1 cellular context compared by ENCODE assay signal in genomic region chr4:38867478-38868054, GRCh38.
TF ChIP-seq lines count a peak whose summit lies in the region.

Gene FAM114A1, plus strand, starts transcription at chr4:38867806. Its CDS starts 10,273 bp downstream, at chr4:38878079.

TF ChIP-seq in HepG2, 621 proteins besides CTCF, POLR2A, EP300 and RAD21 (continued from another document):
- TF ChIP-seq, protein P1, sequence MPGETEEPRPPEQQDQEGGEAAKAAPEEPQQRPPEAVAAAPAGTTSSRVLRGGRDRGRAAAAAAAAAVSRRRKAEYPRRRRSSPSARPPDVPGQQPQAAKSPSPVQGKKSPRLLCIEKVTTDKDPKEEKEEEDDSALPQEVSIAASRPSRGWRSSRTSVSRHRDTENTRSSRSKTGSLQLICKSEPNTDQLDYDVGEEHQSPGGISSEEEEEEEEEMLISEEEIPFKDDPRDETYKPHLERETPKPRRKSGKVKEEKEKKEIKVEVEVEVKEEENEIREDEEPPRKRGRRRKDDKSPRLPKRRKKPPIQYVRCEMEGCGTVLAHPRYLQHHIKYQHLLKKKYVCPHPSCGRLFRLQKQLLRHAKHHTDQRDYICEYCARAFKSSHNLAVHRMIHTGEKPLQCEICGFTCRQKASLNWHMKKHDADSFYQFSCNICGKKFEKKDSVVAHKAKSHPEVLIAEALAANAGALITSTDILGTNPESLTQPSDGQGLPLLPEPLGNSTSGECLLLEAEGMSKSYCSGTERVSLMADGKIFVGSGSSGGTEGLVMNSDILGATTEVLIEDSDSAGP (CRISPR knock-in tag; IDR thresholded peaks at IDR 0.05; ENCODE audit: borderline replicate concordance): 0 out of 2 replicates have a peak, but pooled peaks have one; percentile 13
- TF ChIP-seq FOXC1 (CRISPR knock-in tag; IDR thresholded peaks at IDR 0.05; ENCODE audit: borderline replicate concordance): peak; percentile 2; the same call in 1 of the 2 replicates
- 0 out of 2 replicates have a peak, but pooled peaks have one; percentile 6 for TF ChIP-seq ZNF546 (CRISPR knock-in tag; conservative IDR thresholded peaks at IDR 0.05)
- TF ChIP-seq ZNF549 (CRISPR knock-in tag; IDR thresholded peaks at IDR 0.05): no peak
- no peak for TF ChIP-seq STAT5B (CRISPR knock-in tag; IDR thresholded peaks at IDR 0.05)
- 0 out of 2 replicates have a peak, but pooled peaks have one; percentile 16 for TF ChIP-seq KMT2A (CRISPR knock-in tag; IDR thresholded peaks at IDR 0.05)
- TF ChIP-seq BORCS8-MEF2B (CRISPR knock-in tag; IDR thresholded peaks at IDR 0.05): peak; percentile 4; the same call in 1 of the 2 replicates
- TF ChIP-seq ZNF24 (IDR thresholded peaks at IDR 0.05): no peak
- TF ChIP-seq HOXA3 (CRISPR knock-in tag; IDR thresholded peaks at IDR 0.05): peak; percentile 8
- TF ChIP-seq YEATS4 (CRISPR knock-in tag; IDR thresholded peaks at IDR 0.05; ENCODE audit: borderline replicate concordance): peak; percentile 73; the same call in 1 of the 2 replicates
- TF ChIP-seq EHMT2 (IDR thresholded peaks at IDR 0.05; ENCODE audit: borderline replicate concordance, low read depth, low read length): no peak
- no peak for TF ChIP-seq ZNF34 (CRISPR knock-in tag; IDR thresholded peaks at IDR 0.05; ENCODE audit: borderline replicate concordance)
- no peak for TF ChIP-seq ZBTB7B (CRISPR knock-in tag; IDR thresholded peaks at IDR 0.05)
- TF ChIP-seq ZNF616 (CRISPR knock-in tag; IDR thresholded peaks at IDR 0.05; ENCODE audit: low read depth): no peak; the same call in 1 of the 2 replicates
- TF ChIP-seq TBX3 (IDR thresholded peaks at IDR 0.05; ENCODE audit: borderline replicate concordance): no peak
- no peak for TF ChIP-seq ZNF274 (CRISPR knock-in tag; IDR thresholded peaks at IDR 0.05)
- TF ChIP-seq KDM6A (CRISPR knock-in tag; IDR thresholded peaks at IDR 0.05; ENCODE audit: low read depth): no peak
- no peak for TF ChIP-seq TBX2 (CRISPR knock-in tag; IDR thresholded peaks at IDR 0.05; ENCODE audit: borderline replicate concordance)
- TF ChIP-seq, protein P2, sequence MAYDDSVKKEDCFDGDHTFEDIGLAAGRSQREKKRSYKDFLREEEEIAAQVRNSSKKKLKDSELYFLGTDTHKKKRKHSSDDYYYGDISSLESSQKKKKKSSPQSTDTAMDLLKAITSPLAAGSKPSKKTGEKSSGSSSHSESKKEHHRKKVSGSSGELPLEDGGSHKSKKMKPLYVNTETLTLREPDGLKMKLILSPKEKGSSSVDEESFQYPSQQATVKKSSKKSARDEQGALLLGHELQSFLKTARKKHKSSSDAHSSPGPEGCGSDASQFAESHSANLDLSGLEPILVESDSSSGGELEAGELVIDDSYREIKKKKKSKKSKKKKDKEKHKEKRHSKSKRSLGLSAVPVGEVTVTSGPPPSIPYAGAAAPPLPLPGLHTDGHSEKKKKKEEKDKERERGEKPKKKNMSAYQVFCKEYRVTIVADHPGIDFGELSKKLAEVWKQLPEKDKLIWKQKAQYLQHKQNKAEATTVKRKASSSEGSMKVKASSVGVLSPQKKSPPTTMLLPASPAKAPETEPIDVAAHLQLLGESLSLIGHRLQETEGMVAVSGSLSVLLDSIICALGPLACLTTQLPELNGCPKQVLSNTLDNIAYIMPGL (CRISPR knock-in tag; IDR thresholded peaks at IDR 0.05; ENCODE audit: borderline replicate concordance in 1 of 2, low read depth in 1 of 2): peak in 1 of 2 experiments; percentile 38; a peak in 1 of 4 replicates
- TF ChIP-seq, protein P3, sequence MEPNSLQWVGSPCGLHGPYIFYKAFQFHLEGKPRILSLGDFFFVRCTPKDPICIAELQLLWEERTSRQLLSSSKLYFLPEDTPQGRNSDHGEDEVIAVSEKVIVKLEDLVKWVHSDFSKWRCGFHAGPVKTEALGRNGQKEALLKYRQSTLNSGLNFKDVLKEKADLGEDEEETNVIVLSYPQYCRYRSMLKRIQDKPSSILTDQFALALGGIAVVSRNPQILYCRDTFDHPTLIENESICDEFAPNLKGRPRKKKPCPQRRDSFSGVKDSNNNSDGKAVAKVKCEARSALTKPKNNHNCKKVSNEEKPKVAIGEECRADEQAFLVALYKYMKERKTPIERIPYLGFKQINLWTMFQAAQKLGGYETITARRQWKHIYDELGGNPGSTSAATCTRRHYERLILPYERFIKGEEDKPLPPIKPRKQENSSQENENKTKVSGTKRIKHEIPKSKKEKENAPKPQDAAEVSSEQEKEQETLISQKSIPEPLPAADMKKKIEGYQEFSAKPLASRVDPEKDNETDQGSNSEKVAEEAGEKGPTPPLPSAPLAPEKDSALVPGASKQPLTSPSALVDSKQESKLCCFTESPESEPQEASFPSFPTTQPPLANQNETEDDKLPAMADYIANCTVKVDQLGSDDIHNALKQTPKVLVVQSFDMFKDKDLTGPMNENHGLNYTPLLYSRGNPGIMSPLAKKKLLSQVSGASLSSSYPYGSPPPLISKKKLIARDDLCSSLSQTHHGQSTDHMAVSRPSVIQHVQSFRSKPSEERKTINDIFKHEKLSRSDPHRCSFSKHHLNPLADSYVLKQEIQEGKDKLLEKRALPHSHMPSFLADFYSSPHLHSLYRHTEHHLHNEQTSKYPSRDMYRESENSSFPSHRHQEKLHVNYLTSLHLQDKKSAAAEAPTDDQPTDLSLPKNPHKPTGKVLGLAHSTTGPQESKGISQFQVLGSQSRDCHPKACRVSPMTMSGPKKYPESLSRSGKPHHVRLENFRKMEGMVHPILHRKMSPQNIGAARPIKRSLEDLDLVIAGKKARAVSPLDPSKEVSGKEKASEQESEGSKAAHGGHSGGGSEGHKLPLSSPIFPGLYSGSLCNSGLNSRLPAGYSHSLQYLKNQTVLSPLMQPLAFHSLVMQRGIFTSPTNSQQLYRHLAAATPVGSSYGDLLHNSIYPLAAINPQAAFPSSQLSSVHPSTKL (CRISPR knock-in tag; IDR thresholded peaks at IDR 0.05): peak; percentile 12; the same call in 1 of the 2 replicates
- TF ChIP-seq PREB (CRISPR knock-in tag; IDR thresholded peaks at IDR 0.05): no peak
- no peak for TF ChIP-seq CAMTA2 (CRISPR knock-in tag; IDR thresholded peaks at IDR 0.05; ENCODE audit: borderline replicate concordance)
- TF ChIP-seq CBFB (CRISPR knock-in tag; IDR thresholded peaks at IDR 0.05): no peak
- no peak for TF ChIP-seq ZNF883 (CRISPR knock-in tag; IDR thresholded peaks at IDR 0.05; ENCODE audit: not compliant biosample characterization)
- TF ChIP-seq, protein P4, sequence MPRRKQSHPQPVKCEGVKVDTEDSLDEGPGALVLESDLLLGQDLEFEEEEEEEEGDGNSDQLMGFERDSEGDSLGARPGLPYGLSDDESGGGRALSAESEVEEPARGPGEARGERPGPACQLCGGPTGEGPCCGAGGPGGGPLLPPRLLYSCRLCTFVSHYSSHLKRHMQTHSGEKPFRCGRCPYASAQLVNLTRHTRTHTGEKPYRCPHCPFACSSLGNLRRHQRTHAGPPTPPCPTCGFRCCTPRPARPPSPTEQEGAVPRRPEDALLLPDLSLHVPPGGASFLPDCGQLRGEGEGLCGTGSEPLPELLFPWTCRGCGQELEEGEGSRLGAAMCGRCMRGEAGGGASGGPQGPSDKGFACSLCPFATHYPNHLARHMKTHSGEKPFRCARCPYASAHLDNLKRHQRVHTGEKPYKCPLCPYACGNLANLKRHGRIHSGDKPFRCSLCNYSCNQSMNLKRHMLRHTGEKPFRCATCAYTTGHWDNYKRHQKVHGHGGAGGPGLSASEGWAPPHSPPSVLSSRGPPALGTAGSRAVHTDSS (CRISPR knock-in tag; conservative IDR thresholded peaks at IDR 0.05): no peak
- TF ChIP-seq PHF8 (CRISPR knock-in tag; IDR thresholded peaks at IDR 0.05): peak; percentile 64
